8 cellular contexts compared by ENCODE assay signal in genomic region chr17:38798614-38799500, GRCh38. TPM values are rescaled to one million over a fixed set of nuclear protein-coding genes. Genes with fewer than 3 reads are reported as not detected.
DNase-seq lines count a peak whose midpoint lies in the region; ATAC-seq, FAIRE-seq and TF ChIP-seq lines count a peak whose summit lies in the region.

No MANE protein-coding gene starts in this region.

- peak; percentile 34 for ATAC-seq in HCT116

- H2AK5ac ChIP-seq in mesenchymal stem cell (ENCODE audit: low read length, severe bottlenecking), result no peak overlapping the region

- H4K8ac ChIP-seq in mesenchymal stem cell (ENCODE audit: low read length), result peak overlapping the region; percentile 89

- CTCF ChIA-PET in HCT116 (lab: Charles Lee), result no interaction called here

- POLR2A ChIA-PET in HCT116 (lab: Charles Lee), result no interaction called here

- RAD21 ChIA-PET in HCT116 (lab: Charles Lee; ENCODE audit: low non-redundant PET in 1 of 2, low total read pairs in 2 of 2, uncharacterized antibody in 2 of 2, unreplicated experiment in 2 of 2), result no interaction called here

- no peak overlapping the region for H2AFZ ChIP-seq in HCT116 (ENCODE audit: low read depth, low read length, poor library complexity, severe bottlenecking)
- peak overlapping the region; percentile 92 for H2AFZ ChIP-seq in mesenchymal stem cell (ENCODE audit: low read depth, low read length)

- DNase-seq in GM12891 (ENCODE audit: insufficient read length, low spot score), result peak; percentile 51
- DNase-seq in HCT116 (ENCODE audit: low read depth, low spot score), result no peak
- peak; percentile 47 for DNase-seq in MV-4-11 (lab: John Stamatoyannopoulos, UW)
- peak; percentile 50 to 58 for DNase-seq in activated CD4-positive, alpha-beta T cell treated with anti-CD3 and anti-CD28 coated beads, Interleukin-2, amount 50 U/mL, for 48 hours
- peak; percentile 49 for DNase-seq in effector CD8-positive, alpha-beta T cell (lab: John Stamatoyannopoulos, UW)
- DNase-seq in mesenchymal stem cell, result peak; percentile 67
- DNase-seq in stimulated activated CD8-positive, alpha-beta memory T cell treated with anti-CD3 and anti-CD28 coated beads, Interleukin-15, amount 100 ng/mL, for 1 hour (ENCODE audit: low read depth), result peak; percentile 14
- DNase-seq in GOT3 (lab: John Stamatoyannopoulos, UW), result no peak

- H3K14ac ChIP-seq in mesenchymal stem cell (ENCODE audit: low read length in 2 of 2), result peak overlapping the region in 1 of 2 experiments; percentile 100

- TF ChIP-seq CTCF in HCT116 (IDR thresholded peaks at IDR 0.05 in 2 of 3, conservative IDR thresholded peaks at IDR 0.05 in 1 of 3; ENCODE audit: borderline replicate concordance in 1 of 3, insufficient read depth in 1 of 3, low read depth in 2 of 3, low read length in 2 of 3), result no peak

- H3K79me2 ChIP-seq in HCT116 (ENCODE audit: insufficient read depth, low read length), result peaks cover 51% of the 10 kb centered on the region

- no TSS peak for BruUV-seq in HCT116 (replicated peaks; lab: Mats Ljungman, UMichigan)

- peak overlapping the region; percentile 96 for H3K27ac ChIP-seq in HCT116 (ENCODE audit: low read depth, low read length)
- peak overlapping the region; percentile 90 for H3K27ac ChIP-seq in mesenchymal stem cell (ENCODE audit: low read length, poor library complexity, severe bottlenecking)

- TF ChIP-seq RAD21 in HCT116 (IDR thresholded peaks at IDR 0.05; ENCODE audit: low read depth), result no peak

- H3K9ac ChIP-seq in HCT116 (ENCODE audit: low read length) (peak overlapping the region; percentile 80), mesenchymal stem cell (ENCODE audit: low read length) (peak overlapping the region; percentile 92)

- peaks cover 11 to 20% of the 10 kb centered on the region in 2 experiments for H3K4me1 ChIP-seq in HCT116 (ENCODE audit: control insufficient read depth in 1 of 2, insufficient read depth in 2 of 2, low read length in 2 of 2)
- peaks cover 8% of the 10 kb centered on the region for H3K4me1 ChIP-seq in mesenchymal stem cell (ENCODE audit: control insufficient read depth, insufficient read depth, low read depth, low read length)

- H2BK15ac ChIP-seq in mesenchymal stem cell (ENCODE audit: low read depth, poor library complexity, severe bottlenecking), result peak overlapping the region; percentile 80

- H3K18ac ChIP-seq in mesenchymal stem cell (ENCODE audit: low read depth in 1 of 2, low read length in 2 of 2), result peak overlapping the region; percentile 96 to 98

- H3K9me3 ChIP-seq in HCT116 (ENCODE audit: control insufficient read depth in 1 of 2, insufficient read depth in 1 of 2, low read depth in 1 of 2, low read length in 2 of 2), result no peaks in the 10 kb centered on the region
- H3K9me3 ChIP-seq in mesenchymal stem cell (ENCODE audit: control insufficient read depth, low read length), result no peaks in the 10 kb centered on the region

- peak overlapping the region; percentile 71 for H4K91ac ChIP-seq in mesenchymal stem cell (ENCODE audit: low read length)

- peaks cover 2% of the 10 kb centered on the region for H3K79me1 ChIP-seq in mesenchymal stem cell (replicated peaks; ENCODE audit: low read length, poor library complexity, severe bottlenecking)

- no peaks in the 10 kb centered on the region for H3K9me2 ChIP-seq in HCT116 (ENCODE audit: insufficient read depth)

- peak overlapping the region; percentile 67 for H2BK120ac ChIP-seq in mesenchymal stem cell (ENCODE audit: low read depth, low read length)

- peak overlapping the region; percentile 83 to 85 for H3K4me3 ChIP-seq in HCT116 (replicated peaks in 1 of 2; ENCODE audit: low read depth in 1 of 2, low read length in 2 of 2)
- H3K4me3 ChIP-seq in mesenchymal stem cell (ENCODE audit: insufficient read depth in 1 of 2, low read depth in 1 of 2, low read length in 2 of 2), result peak overlapping the region; percentile 89 to 93

- intact Hi-C loops in HCT116 (cut with micrococcal nuclease), result loop anchor here (5.0 kb wide), 1 partner anchor 47 kb away; the partner anchor contains the start of gene PSMB3

- no peak for FAIRE-seq in GM12891 (lab: Jason Lieb, UNC)

- H2BK5ac ChIP-seq in mesenchymal stem cell (ENCODE audit: low read depth, low read length, poor library complexity, severe bottlenecking), result peak overlapping the region; percentile 31

- peak overlapping the region; percentile 95 to 99 for H3K4ac ChIP-seq in mesenchymal stem cell (ENCODE audit: low read depth in 1 of 2, low read length in 2 of 2)

- H3K27me3 ChIP-seq in HCT116 (ENCODE audit: insufficient read depth, low read length), result no peaks in the 10 kb centered on the region
- no peaks in the 10 kb centered on the region for H3K27me3 ChIP-seq in mesenchymal stem cell (ENCODE audit: control insufficient read depth in 1 of 2, insufficient read depth in 1 of 2, low read length in 2 of 2)

- H3K23ac ChIP-seq in mesenchymal stem cell (ENCODE audit: low read length in 2 of 2), result peak overlapping the region in 1 of 2 experiments; percentile 90

- WGBS in mesenchymal stem cell, result 1% methylated on average over 44 of the region's 53 CpGs

- H3K36me3 ChIP-seq in HCT116 (ENCODE audit: control insufficient read depth in 1 of 2, insufficient read depth in 2 of 2, low read length in 2 of 2), result peaks cover 13 to 22% of the 10 kb centered on the region in 2 experiments; a peak in 3 of 4 replicates
- peaks cover 15 to 42% of the 10 kb centered on the region in 2 experiments for H3K36me3 ChIP-seq in mesenchymal stem cell (ENCODE audit: control insufficient read depth in 1 of 2, insufficient read depth in 2 of 2, low read depth in 1 of 2, low read length in 2 of 2)

- no peak for TF ChIP-seq POLR2A in GM12891 (IDR thresholded peaks at IDR 0.05; ENCODE audit: low read depth, low read length)
- TF ChIP-seq POLR2A in HCT116 (IDR thresholded peaks at IDR 0.05; ENCODE audit: borderline replicate concordance, extremely low read depth, insufficient read depth, insufficient read length), result no peak

- no peaks in the 10 kb centered on the region for H4K20me1 ChIP-seq in HCT116 (ENCODE audit: insufficient read depth)

- H3K4me2 ChIP-seq in HCT116 (ENCODE audit: low read length) (peak overlapping the region; percentile 85), mesenchymal stem cell (ENCODE audit: low read length, poor library complexity, severe bottlenecking) (peak overlapping the region; percentile 71)

- H2BK12ac ChIP-seq in mesenchymal stem cell (ENCODE audit: low read length in 2 of 2), result peak overlapping the region in 1 of 2 experiments; percentile 46

TF ChIP-seq in GM12891, 5 proteins besides CTCF, POLR2A, EP300 and RAD21:
- TF ChIP-seq POLR2AphosphoS5 (IDR thresholded peaks at IDR 0.05; ENCODE audit: low read depth, low read length), result no peak
- TF ChIP-seq TAF1 (IDR thresholded peaks at IDR 0.05; ENCODE audit: low read depth, low read length), result 0 out of 2 replicates have a peak, but pooled peaks have one; percentile 7

TF ChIP-seq in HCT116, 20 proteins besides CTCF, POLR2A, EP300 and RAD21:
- peak; percentile 76 for TF ChIP-seq ZFX (IDR thresholded peaks at IDR 0.05)
- peak; percentile 59; the same call in 1 of the 2 replicates for TF ChIP-seq MAX (IDR thresholded peaks at IDR 0.05)
- TF ChIP-seq JUND (IDR thresholded peaks at IDR 0.05), result no peak
- no peak for TF ChIP-seq CEBPB (IDR thresholded peaks at IDR 0.05; ENCODE audit: low read depth)
- no peak for TF ChIP-seq SP1 (IDR thresholded peaks at IDR 0.05; ENCODE audit: low read depth)
- TF ChIP-seq SIN3A (IDR thresholded peaks at IDR 0.05; ENCODE audit: low read depth), result 0 out of 2 replicates have a peak, but pooled peaks have one; percentile 36
- TF ChIP-seq POLR2AphosphoS5 (IDR thresholded peaks at IDR 0.05; ENCODE audit: low read depth, low read length), result peak; percentile 31; the same call in 1 of the 2 replicates

RNA-seq across cellular contexts. Expression of gene PIP4K2B, which starts 0.5 kb away (rescaled TPM):
- polyA plus RNA-seq in GM12891 (2012; ENCODE audit: low read depth, missing spikeins), result 13.0 TPM
- total RNA-seq in HCT116 (2021; ENCODE audit: unreplicated experiment), result 40.3 TPM
- 23.3 and 29.5 TPM in 2 replicates for polyA plus RNA-seq in HCT116 (2012)
- 32.6 TPM for polyA plus RNA-seq in mesenchymal stem cell (2013, experiment 1 of 2)
- 29.2 TPM for polyA plus RNA-seq in mesenchymal stem cell (2013, experiment 2 of 2)

RNA-seq across cellular contexts. Expression of gene CWC25, which starts 26.3 kb away (rescaled TPM):
- polyA plus RNA-seq in GM12891 (2012; ENCODE audit: low read depth, missing spikeins), result 16.1 TPM
- 23.9 TPM for total RNA-seq in HCT116 (2021; ENCODE audit: unreplicated experiment)
- polyA plus RNA-seq in HCT116 (2012), result 14.1 and 17.2 TPM in 2 replicates
- 15.0 TPM for polyA plus RNA-seq in mesenchymal stem cell (2013, experiment 1 of 2)
- 14.0 TPM for polyA plus RNA-seq in mesenchymal stem cell (2013, experiment 2 of 2)

RNA-seq across cellular contexts. Expression of gene PSMB3, which starts 46.3 kb away (rescaled TPM):
- polyA plus RNA-seq in GM12891 (2012; ENCODE audit: low read depth, missing spikeins), result 253 TPM
- 346 TPM for total RNA-seq in HCT116 (2021; ENCODE audit: unreplicated experiment)
- polyA plus RNA-seq in HCT116 (2012), result 387 and 435 TPM in 2 replicates
- 203 TPM for polyA plus RNA-seq in mesenchymal stem cell (2013, experiment 1 of 2)
- polyA plus RNA-seq in mesenchymal stem cell (2013, experiment 2 of 2), result 206 TPM

RNA-seq across cellular contexts. Expression of gene PCGF2, which starts 50.7 kb away (rescaled TPM):
- polyA plus RNA-seq in GM12891 (2012; ENCODE audit: low read depth, missing spikeins), result 21.5 TPM
- 64.6 TPM for total RNA-seq in HCT116 (2021; ENCODE audit: unreplicated experiment)
- 60.2 and 61.4 TPM in 2 replicates for polyA plus RNA-seq in HCT116 (2012)
- 50.8 TPM for polyA plus RNA-seq in mesenchymal stem cell (2013, experiment 1 of 2)
- polyA plus RNA-seq in mesenchymal stem cell (2013, experiment 2 of 2), result 51.3 TPM

RNA-seq across cellular contexts. Expression of gene RPL23, which starts 54.7 kb away (rescaled TPM):
- polyA plus RNA-seq in GM12891 (2012; ENCODE audit: low read depth, missing spikeins), result 5,289 TPM
- 1,631 TPM for total RNA-seq in HCT116 (2021; ENCODE audit: unreplicated experiment)
- 2,133 and 2,505 TPM in 2 replicates for polyA plus RNA-seq in HCT116 (2012)
- polyA plus RNA-seq in mesenchymal stem cell (2013, experiment 1 of 2), result 3,739 TPM
- polyA plus RNA-seq in mesenchymal stem cell (2013, experiment 2 of 2), result 3,716 TPM

Comparison
In these comparisons a context has a peak if more than half of its experiments do, and no peak if none do; other contexts are left out.
1. DNase-seq: peak in GM12891 (single experiment), MV-4-11 (single experiment), activated CD4-positive, alpha-beta T cell treated with anti-CD3 and anti-CD28 coated beads, Interleukin-2, amount 50 U/mL, for 48 hours (2 of 2), effector CD8-positive, alpha-beta T cell (single experiment), mesenchymal stem cell (single experiment) and stimulated activated CD8-positive, alpha-beta memory T cell treated with anti-CD3 and anti-CD28 coated beads, Interleukin-15, amount 100 ng/mL, for 1 hour (single experiment); none in HCT116 (single experiment) and GOT3 (single experiment).